8 cellular contexts compared by ENCODE assay signal in genomic region chr4:91630054-91630453, GRCh38.
"Had no signal": no experiment of that assay in that cellular context is flagged by ENCODE, and none has a peak within 500 bp of the region (broad histone marks: within the 10 kb centered on the region; RNA-seq: fewer than 3 reads in every experiment).

No MANE protein-coding gene starts in this region.

- DNase-seq: GM23248, GOT3, H7, H9, HCEC 1CT, HFFc6 had no signal

- H3K4me3 ChIP-seq: GM23248, HAP-1 had no signal

- H3K36me3 ChIP-seq: HAP-1 had no signal

- H3K9me3 ChIP-seq: HAP-1 had no signal

- H3K27ac Mint-ChIP-seq: HFFc6 had no signal

- H3K4me1 ChIP-seq: HAP-1 had no signal

- H3K27ac ChIP-seq: GM23248 had no signal

- ATAC-seq: HCT116 had no signal

- H3K4me3 Mint-ChIP-seq: H9, HFFc6 had no signal

- H2AFZ ChIP-seq: GM23248 had no signal
